Comparison of ENCODE assay signal across 24 cellular contexts in the genomic region with DNA sequence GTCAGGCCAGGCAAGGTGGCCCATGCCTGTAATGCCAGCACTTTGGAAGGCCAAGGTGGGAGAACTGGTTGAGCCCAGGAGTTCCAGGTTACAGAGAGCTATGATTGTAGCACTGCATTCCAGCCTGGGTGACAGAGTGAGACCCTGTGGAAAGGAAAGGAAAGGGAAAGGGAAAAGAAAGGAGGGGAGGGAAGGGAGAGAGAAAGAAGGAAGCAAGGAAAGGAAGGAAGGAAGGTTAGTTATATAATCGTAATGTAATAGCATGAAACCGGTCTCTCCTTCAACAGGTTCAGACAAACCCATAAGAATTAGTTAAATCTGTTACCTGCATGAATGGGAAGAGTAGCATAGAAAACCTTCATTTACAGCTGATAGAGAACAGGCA. TPM values are rescaled to one million over a fixed set of nuclear protein-coding genes. Genes with fewer than 3 reads are reported as not detected.
DNase-seq lines count a peak whose midpoint lies in the region; ATAC-seq, FAIRE-seq and TF ChIP-seq lines count a peak whose summit lies in the region.
"Had no signal": no experiment of that assay in that cellular context is flagged by ENCODE, and none has a peak within 500 bp of the region (broad histone marks: within the 10 kb centered on the region; RNA-seq: fewer than 3 reads in every experiment).

No MANE protein-coding gene starts in this region.

- H3K4me2 ChIP-seq in neural progenitor cell, result peak overlapping the region; percentile 81

- no peaks in the 10 kb centered on the region for H3K36me3 Mint-ChIP-seq in natural killer cell
- no peaks in the 10 kb centered on the region for H3K36me3 Mint-ChIP-seq in natural killer cell treated with Interleukin-12 subunit alpha and Interleukin-12 subunit beta and Interleukin-15 and Interleukin-18, amount 100 ng/mL, for 72 hours
- H3K36me3 Mint-ChIP-seq in endodermal cell (ENCODE audit: low read depth), result no peaks in the 10 kb centered on the region
- H3K36me3 Mint-ChIP-seq in neural progenitor cell, result no peaks in the 10 kb centered on the region
- no peaks in the 10 kb centered on the region for H3K36me3 Mint-ChIP-seq in T-helper 2 cell treated with Interferon-gamma antibody and Interleukin-4, amounts not matched to agents 5 μg/mL and 100 μg/mL, for 36 hours (ENCODE audit: low read depth)
- H3K36me3 Mint-ChIP-seq: activated naive CD4-positive, alpha-beta T cell treated with anti-CD3 and anti-CD28 coated beads, Interleukin-2, amount 10 ng/mL, durations not matched to agents 7 days and 5 days had no signal

- no peak for FAIRE-seq in GM19239 (lab: Jason Lieb, UNC)
- FAIRE-seq: A204.1, small intestine, TTC549 had no signal

- H3K4me3 Mint-ChIP-seq in natural killer cell (peak overlapping the region; percentile 37), endodermal cell (no peak overlapping the region), neural progenitor cell (peak overlapping the region; percentile 85)
- no peak overlapping the region for H3K4me3 Mint-ChIP-seq in natural killer cell treated with Interleukin-12 subunit alpha and Interleukin-12 subunit beta and Interleukin-15 and Interleukin-18, amount 100 ng/mL, for 72 hours
- no peak overlapping the region for H3K4me3 Mint-ChIP-seq in T-helper 2 cell treated with Interferon-gamma antibody and Interleukin-4, amounts not matched to agents 5 μg/mL and 100 μg/mL, for 36 hours

- no peak overlapping the region for H3K27ac ChIP-seq in endodermal cell (ENCODE audit: low read depth, low read length)
- H3K27ac ChIP-seq in neural progenitor cell, result no peak overlapping the region

- H3K27me3 Mint-ChIP-seq in natural killer cell (ENCODE audit: low read depth in 2 of 2) (no peaks in the 10 kb centered on the region), endodermal cell (ENCODE audit: insufficient read depth) (peaks cover 23% of the 10 kb centered on the region), neural progenitor cell (ENCODE audit: insufficient read depth, low read depth) (peaks cover 19% of the 10 kb centered on the region)
- no peaks in the 10 kb centered on the region for H3K27me3 Mint-ChIP-seq in natural killer cell treated with Interleukin-12 subunit alpha and Interleukin-12 subunit beta and Interleukin-15 and Interleukin-18, amount 100 ng/mL, for 72 hours
- H3K27me3 Mint-ChIP-seq in T-helper 2 cell treated with Interferon-gamma antibody and Interleukin-4, amounts not matched to agents 5 μg/mL and 100 μg/mL, for 36 hours (ENCODE audit: low read depth), result peaks cover 18% of the 10 kb centered on the region

- H3K4me1 Mint-ChIP-seq in natural killer cell, result peaks cover 0 to 16% of the 10 kb centered on the region in 2 donors
- peaks cover 4 to 7% of the 10 kb centered on the region in 2 donors for H3K4me1 Mint-ChIP-seq in natural killer cell treated with Interleukin-12 subunit alpha and Interleukin-12 subunit beta and Interleukin-15 and Interleukin-18, amount 100 ng/mL, for 72 hours (ENCODE audit: low read depth in 2 of 2)
- peaks cover 9% of the 10 kb centered on the region for H3K4me1 Mint-ChIP-seq in endodermal cell
- peaks cover 22% of the 10 kb centered on the region for H3K4me1 Mint-ChIP-seq in neural progenitor cell
- peaks cover 5% of the 10 kb centered on the region for H3K4me1 Mint-ChIP-seq in T-helper 2 cell treated with Interferon-gamma antibody and Interleukin-4, amounts not matched to agents 5 μg/mL and 100 μg/mL, for 36 hours (ENCODE audit: low read depth)

- H3K9me3 Mint-ChIP-seq in natural killer cell, result no peaks in the 10 kb centered on the region
- H3K9me3 Mint-ChIP-seq in natural killer cell treated with Interleukin-12 subunit alpha and Interleukin-12 subunit beta and Interleukin-15 and Interleukin-18, amount 100 ng/mL, for 72 hours, result no peaks in the 10 kb centered on the region
- no peaks in the 10 kb centered on the region for H3K9me3 Mint-ChIP-seq in endodermal cell
- H3K9me3 Mint-ChIP-seq in neural progenitor cell, result no peaks in the 10 kb centered on the region
- H3K9me3 Mint-ChIP-seq in T-helper 2 cell treated with Interferon-gamma antibody and Interleukin-4, amounts not matched to agents 5 μg/mL and 100 μg/mL, for 36 hours, result no peaks in the 10 kb centered on the region
- H3K9me3 Mint-ChIP-seq: activated CD4-positive, alpha-beta T cell treated with anti-CD3 and anti-CD28 coated beads, Interleukin-2, amount 10 ng/mL, durations not matched to agents 7 days and 5 days; activated naive CD4-positive, alpha-beta T cell treated with anti-CD3 and anti-CD28 coated beads, Interleukin-2, amount 10 ng/mL, durations not matched to agents 7 days and 5 days had no signal

- intact Hi-C loops in natural killer cell (cut with micrococcal nuclease), result no loop called here

- no peaks in the 10 kb centered on the region for H4K20me1 ChIP-seq in neural progenitor cell (ENCODE audit: low read depth)

- H3K27ac Mint-ChIP-seq in natural killer cell (peak overlapping the region in 1 of 2 donors; percentile 86), endodermal cell (peak overlapping the region; percentile 88), neural progenitor cell (no peak overlapping the region)
- H3K27ac Mint-ChIP-seq in natural killer cell treated with Interleukin-12 subunit alpha and Interleukin-12 subunit beta and Interleukin-15 and Interleukin-18, amount 100 ng/mL, for 72 hours, result no peak overlapping the region
- no peak overlapping the region for H3K27ac Mint-ChIP-seq in T-helper 2 cell treated with Interferon-gamma antibody and Interleukin-4, amounts not matched to agents 5 μg/mL and 100 μg/mL, for 36 hours
- H3K27ac Mint-ChIP-seq: activated CD4-positive, alpha-beta T cell treated with anti-CD3 and anti-CD28 coated beads, Interleukin-2, amount 10 ng/mL, durations not matched to agents 7 days and 5 days; activated naive CD4-positive, alpha-beta T cell treated with anti-CD3 and anti-CD28 coated beads, Interleukin-2, amount 10 ng/mL, durations not matched to agents 7 days and 5 days had no signal

- H3K9me3 ChIP-seq in endodermal cell (ENCODE audit: control insufficient read depth, low read length) (no peaks in the 10 kb centered on the region), neural progenitor cell (ENCODE audit: low read depth) (no peaks in the 10 kb centered on the region)
- H3K9me3 ChIP-seq: Peyer's patch, SK-N-SH, testis had no signal

- no peaks in the 10 kb centered on the region for H3K27me3 ChIP-seq in endodermal cell (ENCODE audit: control insufficient read depth, insufficient read depth, low read length, poor library complexity, severe bottlenecking)
- peaks cover 28% of the 10 kb centered on the region for H3K27me3 ChIP-seq in neural progenitor cell
- H3K27me3 ChIP-seq: Peyer's patch, testis had no signal

- DNase-seq in natural killer cell, result no peak
- DNase-seq in natural killer cell treated with Interleukin-12 subunit alpha and Interleukin-12 subunit beta and Interleukin-15 and Interleukin-18, amount 100 ng/mL, for 72 hours (ENCODE audit: low spot score), result no peak
- DNase-seq in endodermal cell, result no peak
- no peak for DNase-seq in neural progenitor cell (ENCODE audit: low spot score)
- DNase-seq in T-helper 2 cell treated with Interferon-gamma antibody and Interleukin-4, amounts not matched to agents 5 μg/mL and 100 μg/mL, for 36 hours (ENCODE audit: low spot score), result no peak
- DNase-seq in activated T-cell treated with anti-CD3 and anti-CD28 coated beads, Interleukin-2, amount 50 U/mL, for 48 hours, result no peak
- no peak for DNase-seq in GM19239 (ENCODE audit: insufficient read length, low spot score)
- DNase-seq in NCI-H2227 (lab: John Stamatoyannopoulos, UW; ENCODE audit: unreplicated experiment), result no peak
- DNase-seq: activated CD4-positive, alpha-beta T cell treated with anti-CD3 and anti-CD28 coated beads, Interleukin-2, amount 10 ng/mL, durations not matched to agents 7 days and 5 days; activated naive CD4-positive, alpha-beta T cell treated with anti-CD3 and anti-CD28 coated beads, Interleukin-2, amount 10 ng/mL, durations not matched to agents 7 days and 5 days; C1 segment of cervical spinal cord; GOT3; Kasumi-1; left colon; NCI-H1105 treated with DMSO at 0.1 percent for 48 hours; NCI-H82; Peyer's patch; SK-N-SH; small intestine; stimulated activated CD4-positive, alpha-beta T cell treated with anti-CD3 and anti-CD28 coated beads, Interleukin-4, amount 100 ng/mL, for 4 hours; stimulated activated CD8-positive, alpha-beta memory T cell treated with anti-CD3 and anti-CD28 coated beads, Interleukin-4, amount 100 ng/mL, for 48 hours; testis had no signal

- TF ChIP-seq CTCF in natural killer cell (IDR thresholded peaks at IDR 0.05), result no peak
- TF ChIP-seq CTCF in endodermal cell (conservative IDR thresholded peaks at IDR 0.05), result no peak
- TF ChIP-seq CTCF in neural progenitor cell (IDR thresholded peaks at IDR 0.05), result no peak

- no peak overlapping the region for H3K9ac ChIP-seq in endodermal cell (ENCODE audit: extremely low read depth, low read length, poor library complexity, severe bottlenecking)
- H3K9ac ChIP-seq in neural progenitor cell, result no peak overlapping the region
- H3K9ac ChIP-seq: SK-N-SH had no signal

- no peak for ATAC-seq in natural killer cell
- ATAC-seq in natural killer cell treated with Interleukin-12 subunit alpha and Interleukin-12 subunit beta and Interleukin-15 and Interleukin-18, amount 100 ng/mL, for 72 hours, result no peak

- H3K4me1 ChIP-seq in endodermal cell (ENCODE audit: control insufficient read depth, insufficient read depth, low read length) (peaks cover 3% of the 10 kb centered on the region), neural progenitor cell (no peaks in the 10 kb centered on the region)

- H3K36me3 ChIP-seq in endodermal cell (ENCODE audit: control insufficient read depth, insufficient read depth, low read length), result no peaks in the 10 kb centered on the region
- H3K36me3 ChIP-seq in neural progenitor cell, result no peaks in the 10 kb centered on the region
- H3K36me3 ChIP-seq: Peyer's patch had no signal

- H3F3A ChIP-seq in neural progenitor cell (ENCODE audit: low read depth), result peaks cover 27% of the 10 kb centered on the region

- no peak overlapping the region for H2AFZ ChIP-seq in neural progenitor cell (replicated peaks)

- no peaks in the 10 kb centered on the region for H3K79me2 ChIP-seq in neural progenitor cell (ENCODE audit: low read depth)

- no peak overlapping the region for H3K4me3 ChIP-seq in endodermal cell (ENCODE audit: low read length)
- no peak overlapping the region for H3K4me3 ChIP-seq in neural progenitor cell

- 90% methylated on average over 2 of the region's 2 CpGs; no CpG with 5 or more reads in 1 of the 2 experiments for WGBS in endodermal cell (ENCODE audit: insufficient coverage in 1 of 2, insufficient read length in 1 of 2), 2 experiments

RNA-seq across cellular contexts. Expression of a gene that starts 1.2 kb away (rescaled TPM):
- total RNA-seq in natural killer cell (1 to 10 TPM; 2.9 to 3.6 (median 3.0) TPM), endodermal cell (10 to 100 TPM; 11.7 to 15.0 TPM), neural progenitor cell (ENCODE audit: low replicate concordance) (1.1 and 3.7 TPM in 2 replicates)
- 1 to 10 TPM; 5.2 to 6.3 TPM for total RNA-seq in natural killer cell treated with Interleukin-12 subunit alpha and Interleukin-12 subunit beta and Interleukin-15 and Interleukin-18, amount 100 ng/mL, for 72 hours
- 5.5 TPM for polyA plus RNA-seq in endodermal cell (2013, experiment 1 of 2)
- polyA plus RNA-seq in endodermal cell (2013, experiment 2 of 2), result 5.7 TPM

RNA-seq across cellular contexts. Expression of a gene that starts 17.4 kb away (rescaled TPM):
- total RNA-seq in natural killer cell (under 1 TPM; 0.16 to 0.50 (median 0.20) TPM), endodermal cell (10 to 100 TPM; 14.3 to 19.5 TPM), neural progenitor cell (ENCODE audit: low replicate concordance) (15.2 and 17.1 TPM in 2 replicates)
- 10 to 100 TPM in 1 of 2 donors, 1 to 10 TPM in 1; 4.2 to 15.1 TPM for total RNA-seq in natural killer cell treated with Interleukin-12 subunit alpha and Interleukin-12 subunit beta and Interleukin-15 and Interleukin-18, amount 100 ng/mL, for 72 hours
- polyA plus RNA-seq in endodermal cell (2013, experiment 1 of 2), result 8.0 TPM
- polyA plus RNA-seq in endodermal cell (2013, experiment 2 of 2), result 7.4 TPM

RNA-seq across cellular contexts. Expression of a gene that starts 29.5 kb away (rescaled TPM):
- 10 to 100 TPM; 26.6 to 41.0 (median 35.2) TPM for total RNA-seq in natural killer cell
- total RNA-seq in natural killer cell treated with Interleukin-12 subunit alpha and Interleukin-12 subunit beta and Interleukin-15 and Interleukin-18, amount 100 ng/mL, for 72 hours, result 100 to 1,000 TPM; 142 to 259 TPM
- 100 to 1,000 TPM; 543 to 585 TPM for total RNA-seq in endodermal cell
- 1,221 TPM for polyA plus RNA-seq in endodermal cell (2013, experiment 1 of 2)
- polyA plus RNA-seq in endodermal cell (2013, experiment 2 of 2), result 1,270 TPM
- total RNA-seq in neural progenitor cell (ENCODE audit: low replicate concordance), result 356 and 519 TPM in 2 replicates

RNA-seq across cellular contexts. Expression of a gene that starts 56.9 kb away (rescaled TPM):
- total RNA-seq in natural killer cell (10 to 100 TPM; 33.4 to 39.0 (median 39.0) TPM), endodermal cell (10 to 100 TPM; 31.6 to 36.2 TPM), neural progenitor cell (ENCODE audit: low replicate concordance) (20.7 and 31.2 TPM in 2 replicates)
- total RNA-seq in natural killer cell treated with Interleukin-12 subunit alpha and Interleukin-12 subunit beta and Interleukin-15 and Interleukin-18, amount 100 ng/mL, for 72 hours, result 10 to 100 TPM; 29.8 to 37.3 TPM
- 55.7 TPM for polyA plus RNA-seq in endodermal cell (2013, experiment 1 of 2)
- 50.5 TPM for polyA plus RNA-seq in endodermal cell (2013, experiment 2 of 2)

Comparison
In these comparisons a context has a peak if more than half of its experiments do, and no peak if none do; other contexts are left out.
1. H3K4me3 Mint-ChIP-seq: peak in natural killer cell (single experiment) and neural progenitor cell (single experiment); none in natural killer cell treated with Interleukin-12 subunit alpha and Interleukin-12 subunit beta and Interleukin-15 and Interleukin-18, amount 100 ng/mL, for 72 hours (single experiment), endodermal cell (single experiment) and T-helper 2 cell treated with Interferon-gamma antibody and Interleukin-4, amounts not matched to agents 5 μg/mL and 100 μg/mL, for 36 hours (single experiment).